ENCODE assay signal across 10 cellular contexts in the genomic region with DNA sequence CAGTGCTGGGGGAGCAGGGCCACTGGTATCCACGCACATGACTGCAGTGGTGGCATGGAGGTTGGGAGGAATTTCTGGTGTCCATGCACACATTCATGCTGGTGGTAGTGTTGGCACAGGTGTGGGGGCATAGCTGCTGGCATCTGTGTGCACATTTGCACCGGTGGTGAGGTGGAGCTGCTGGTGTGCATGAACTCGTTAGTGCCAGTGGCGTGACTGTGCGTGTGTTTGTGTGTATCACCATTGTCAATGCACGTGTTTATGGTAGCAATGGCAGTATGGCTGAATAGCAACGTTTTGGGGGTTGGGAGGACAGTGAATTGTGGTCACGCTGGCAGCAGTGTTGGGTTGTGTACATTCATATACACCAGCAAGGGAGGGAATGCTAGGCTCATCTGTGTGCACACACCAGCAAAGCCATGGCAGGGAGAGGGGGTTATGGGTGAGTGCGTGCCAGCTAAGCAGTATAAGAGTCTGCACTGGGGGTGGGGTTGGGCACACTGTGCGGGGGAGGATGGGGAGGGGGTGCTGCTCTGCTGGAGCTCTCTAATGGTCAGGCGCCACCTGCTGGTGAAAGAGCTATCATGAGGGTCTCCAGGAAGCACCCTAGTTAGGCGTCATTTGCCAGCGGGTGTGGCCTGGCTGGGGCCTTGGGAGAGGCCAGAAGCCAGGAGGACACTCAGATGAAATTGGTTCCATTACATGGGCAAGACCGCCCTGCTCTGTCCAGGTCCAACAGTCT.
A peak's percentile ranks its signal among the peaks of the same experiment; 100 is the strongest.
DNase-seq lines count a peak whose midpoint lies in the region; ATAC-seq, FAIRE-seq and TF ChIP-seq lines count a peak whose summit lies in the region.
"Had no signal": no experiment of that assay in that cellular context is flagged by ENCODE, and none has a peak within 500 bp of the region (broad histone marks: within the 10 kb centered on the region; RNA-seq: fewer than 3 reads in every experiment).

No MANE protein-coding gene starts in this region.

- H3K79me2 ChIP-seq in HCT116 (ENCODE audit: insufficient read depth, low read length) (no peaks in the 10 kb centered on the region), astrocyte (ENCODE audit: insufficient read depth, low read length) (no peaks in the 10 kb centered on the region)

- H3K4me1 Mint-ChIP-seq in astrocyte (ENCODE audit: low read depth, unreplicated experiment): no peaks in the 10 kb centered on the region

- TF ChIP-seq CTCF in HCT116 (IDR thresholded peaks at IDR 0.05 in 2 of 3, conservative IDR thresholded peaks at IDR 0.05 in 1 of 3; ENCODE audit: borderline replicate concordance in 1 of 3, insufficient read depth in 1 of 3, low read depth in 2 of 3, low read length in 2 of 3) (peak in 2 of 3 experiments; percentile 19 to 24; a peak in 1 of 6 replicates), astrocyte (IDR thresholded peaks at IDR 0.05; ENCODE audit: insufficient read depth, low read depth, low read length) (no peak), right lobe of liver (IDR thresholded peaks at IDR 0.05) (peak in 3 of 4 donors; percentile 16 to 48 (median 34))

- intact Hi-C loops in HCT116 (cut with micrococcal nuclease): no loop called here
- intact Hi-C loops in right lobe of liver (cut with DNase I): no loop called here

- H3K9me2 ChIP-seq in HCT116 (ENCODE audit: insufficient read depth): no peaks in the 10 kb centered on the region

- RAD21 ChIA-PET in HCT116 (lab: Charles Lee; ENCODE audit: low non-redundant PET in 1 of 2, low total read pairs in 2 of 2, uncharacterized antibody in 2 of 2, unreplicated experiment in 2 of 2): no interaction called here

- H3K36me3 ChIP-seq in HCT116 (ENCODE audit: control insufficient read depth in 1 of 2, insufficient read depth in 2 of 2, low read length in 2 of 2): no peaks in the 10 kb centered on the region
- no peaks in the 10 kb centered on the region for H3K36me3 ChIP-seq in astrocyte (ENCODE audit: insufficient read depth, low read length)
- no peaks in the 10 kb centered on the region for H3K36me3 ChIP-seq in right lobe of liver
- H3K36me3 ChIP-seq: transverse colon had no signal

- 0 out of 4 replicates have a peak, but pooled peaks cover 0 to 3% of the 10 kb centered on the region in 2 experiments for H3K4me1 ChIP-seq in HCT116 (ENCODE audit: control insufficient read depth in 1 of 2, insufficient read depth in 2 of 2, low read length in 2 of 2)
- no peaks in the 10 kb centered on the region for H3K4me1 ChIP-seq in astrocyte (ENCODE audit: insufficient read depth, low read length)
- no peaks in the 10 kb centered on the region for H3K4me1 ChIP-seq in right lobe of liver
- H3K4me1 ChIP-seq: transverse colon had no signal

- no peak for TF ChIP-seq RAD21 in HCT116 (IDR thresholded peaks at IDR 0.05; ENCODE audit: low read depth)

- H3K27ac Mint-ChIP-seq in astrocyte (ENCODE audit: unreplicated experiment): no peak overlapping the region

- WGBS in right lobe of liver (ENCODE audit: insufficient coverage, low coverage, low lambda C conversion rate, missing lambda C conversion rate): 38% methylated on average over 4 of the region's 14 CpGs

- no peak overlapping the region for H3K4me3 Mint-ChIP-seq in astrocyte (ENCODE audit: unreplicated experiment)

- DNase-seq in GDM1 (lab: John Stamatoyannopoulos, UW): peak; percentile 0
- no peak for DNase-seq in HCT116 (ENCODE audit: low read depth, low spot score)
- no peak for DNase-seq in astrocyte (ENCODE audit: low read depth)
- DNase-seq in right lobe of liver: peak; percentile 28 to 49 (median 48)
- DNase-seq in CD1c-positive myeloid dendritic cell (ENCODE audit: extremely low spot score): no peak
- DNase-seq in DMS114 treated with DMSO at 0.1 percent for 48 hours (lab: John Stamatoyannopoulos, UW; ENCODE audit: unreplicated experiment): no peak
- no peak for DNase-seq in AG20443 (ENCODE audit: low spot score)
- DNase-seq in glomerular visceral epithelial cell (ENCODE audit: extremely low spot score): no peak
- DNase-seq: transverse colon had no signal

- H3K9me3 ChIP-seq in HCT116 (ENCODE audit: control insufficient read depth in 1 of 2, insufficient read depth in 1 of 2, low read depth in 1 of 2, low read length in 2 of 2) (no peaks in the 10 kb centered on the region), astrocyte (ENCODE audit: insufficient read depth, low read depth, low read length) (no peaks in the 10 kb centered on the region), right lobe of liver (no peaks in the 10 kb centered on the region)
- H3K9me3 ChIP-seq: transverse colon had no signal

- H3K27me3 ChIP-seq in HCT116 (ENCODE audit: insufficient read depth, low read length): no peaks in the 10 kb centered on the region
- H3K27me3 ChIP-seq in astrocyte (ENCODE audit: insufficient read depth, low read length): no peaks in the 10 kb centered on the region
- H3K27me3 ChIP-seq in right lobe of liver: no peaks in the 10 kb centered on the region
- H3K27me3 ChIP-seq: transverse colon had no signal

- TF ChIP-seq POLR2A in HCT116 (IDR thresholded peaks at IDR 0.05; ENCODE audit: borderline replicate concordance, extremely low read depth, insufficient read depth, insufficient read length) (no peak), right lobe of liver (IDR thresholded peaks at IDR 0.05) (no peak)

- no TSS peak for BruUV-seq in HCT116 (replicated peaks; lab: Mats Ljungman, UMichigan)

- H3K27me3 Mint-ChIP-seq in astrocyte (ENCODE audit: low read depth, unreplicated experiment): no peaks in the 10 kb centered on the region

- no peak overlapping the region for H3K27ac ChIP-seq in HCT116 (ENCODE audit: low read depth, low read length)
- H3K27ac ChIP-seq in astrocyte (ENCODE audit: low read depth, low read length): no peak overlapping the region
- H3K27ac ChIP-seq in right lobe of liver: no peak overlapping the region
- H3K27ac ChIP-seq: HL-60, transverse colon had no signal

- no peak overlapping the region for H3K9ac ChIP-seq in HCT116 (ENCODE audit: low read length)
- H3K9ac ChIP-seq in astrocyte (ENCODE audit: low read length): no peak overlapping the region

- POLR2A ChIA-PET in HCT116 (lab: Charles Lee): no interaction called here

- H3K4me3 ChIP-seq in HCT116 (replicated peaks in 1 of 2; ENCODE audit: low read depth in 1 of 2, low read length in 2 of 2) (no peak overlapping the region), astrocyte (ENCODE audit: insufficient read depth, low read depth, low read length) (no peak overlapping the region), right lobe of liver (no peak overlapping the region)
- H3K4me3 ChIP-seq: transverse colon had no signal

- no peaks in the 10 kb centered on the region for H3K36me3 Mint-ChIP-seq in astrocyte (ENCODE audit: low read depth, unreplicated experiment)

- H2AFZ ChIP-seq in HCT116 (ENCODE audit: low read depth, low read length, poor library complexity, severe bottlenecking) (no peak overlapping the region), astrocyte (ENCODE audit: low read depth, low read length) (peak overlapping the region; percentile 24)

- no peaks in the 10 kb centered on the region for H4K20me1 ChIP-seq in HCT116 (ENCODE audit: insufficient read depth)
- H4K20me1 ChIP-seq in astrocyte (ENCODE audit: insufficient read depth, low read length): no peaks in the 10 kb centered on the region

- peaks cover 3% of the 10 kb centered on the region for H3K9me3 Mint-ChIP-seq in astrocyte (ENCODE audit: unreplicated experiment)

- no peak overlapping the region for H3K4me2 ChIP-seq in HCT116 (ENCODE audit: low read length)
- H3K4me2 ChIP-seq in astrocyte (ENCODE audit: low read length): no peak overlapping the region

- ATAC-seq in HCT116 (peak; percentile 72), right lobe of liver (peak in 2 of 4 donors; percentile 41 to 46)

- FAIRE-seq in astrocyte (lab: Jason Lieb, UNC): no peak

- CTCF ChIA-PET in HCT116 (lab: Charles Lee): interaction anchor here (1.0 kb wide), 1 partner anchor 186 kb away, joined by 6 read pairs; no protein-coding TSS in a partner anchor

TF ChIP-seq in HCT116, 20 proteins besides CTCF, POLR2A, EP300 and RAD21:
- no peak for TF ChIP-seq SRF (IDR thresholded peaks at IDR 0.05; ENCODE audit: low read depth)
- no peak for TF ChIP-seq EGR1 (IDR thresholded peaks at IDR 0.05; ENCODE audit: low read depth)
- TF ChIP-seq CBX3 (IDR thresholded peaks at IDR 0.05; ENCODE audit: low read depth): no peak
- TF ChIP-seq, protein P1, sequence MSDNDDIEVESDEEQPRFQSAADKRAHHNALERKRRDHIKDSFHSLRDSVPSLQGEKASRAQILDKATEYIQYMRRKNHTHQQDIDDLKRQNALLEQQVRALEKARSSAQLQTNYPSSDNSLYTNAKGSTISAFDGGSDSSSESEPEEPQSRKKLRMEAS (IDR thresholded peaks at IDR 0.05): no peak
- TF ChIP-seq POLR2AphosphoS5 (IDR thresholded peaks at IDR 0.05; ENCODE audit: low read depth, low read length): no peak
- TF ChIP-seq ZFX (IDR thresholded peaks at IDR 0.05): no peak
- no peak for TF ChIP-seq EZH2phosphoT487 (IDR thresholded peaks at IDR 0.05; ENCODE audit: borderline replicate concordance)
- no peak for TF ChIP-seq JUND (IDR thresholded peaks at IDR 0.05)

Comparison
In these comparisons a context has a peak if more than half of its experiments do, and no peak if none do; other contexts are left out.
1. DNase-seq: peak in GDM1 (single experiment) and right lobe of liver (3 of 3); none in HCT116 (single experiment), astrocyte (single experiment), CD1c-positive myeloid dendritic cell (single experiment), DMS114 treated with DMSO at 0.1 percent for 48 hours (single experiment), AG20443 (single experiment) and glomerular visceral epithelial cell (single experiment).